ENCODE assay signal across 9 cellular contexts in the genomic region with DNA sequence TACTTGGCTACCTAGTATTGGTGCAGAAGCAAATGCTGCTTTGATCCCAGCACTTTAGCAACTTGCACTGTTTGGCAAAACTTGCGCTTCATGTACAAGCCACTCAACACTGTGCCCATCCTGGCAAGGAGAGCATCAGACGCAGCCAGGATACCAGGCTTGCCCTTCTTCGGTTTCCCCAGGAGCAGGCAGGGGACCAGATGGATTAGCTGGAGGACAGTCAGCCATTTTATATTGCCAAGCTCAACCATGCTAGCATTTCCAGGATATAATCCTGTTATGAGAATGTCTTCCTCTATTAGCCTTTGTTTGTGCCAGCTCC.
DNase-seq lines count a peak whose midpoint lies in the region; ATAC-seq lines count a peak whose summit lies in the region.
"Had no signal": no experiment of that assay in that cellular context is flagged by ENCODE, and none has a peak within 500 bp of the region (broad histone marks: within the 10 kb centered on the region; RNA-seq: fewer than 3 reads in every experiment).

No MANE protein-coding gene starts in this region.

- POLR2A ChIA-PET in activated CD4-positive, alpha-beta T cell treated with anti-CD3 and anti-CD28 coated beads, Interleukin-2, amount 10 ng/mL, durations not matched to agents 7 days and 5 days (lab: Charles Lee): no interaction called here

- CTCF ChIA-PET in activated CD4-positive, alpha-beta T cell treated with anti-CD3 and anti-CD28 coated beads, Interleukin-2, amount 10 ng/mL, durations not matched to agents 7 days and 5 days (lab: Charles Lee): interaction anchor here (0.6 kb wide), 1 partner anchor 298 kb away, joined by 3 read pairs; no protein-coding TSS in a partner anchor

- intact Hi-C loops in sciatic nerve (cut with DNase I): no loop called here

- no peak overlapping the region for H3K4me3 Mint-ChIP-seq in activated CD4-positive, alpha-beta T cell treated with anti-CD3 and anti-CD28 coated beads, Interleukin-2, amount 10 ng/mL, durations not matched to agents 7 days and 5 days

- peak; percentile 23 for ATAC-seq in HG03460 (IDR thresholded peaks at IDR 0.05; ENCODE audit: unreplicated experiment)
- peak; percentile 20 for ATAC-seq in sciatic nerve
- ATAC-seq in GM19467 (IDR thresholded peaks at IDR 0.05; ENCODE audit: unreplicated experiment): no peak

- H3K36me3 Mint-ChIP-seq in activated CD4-positive, alpha-beta T cell treated with anti-CD3 and anti-CD28 coated beads, Interleukin-2, amount 10 ng/mL, durations not matched to agents 7 days and 5 days (ENCODE audit: low read depth): no peaks in the 10 kb centered on the region

- peaks cover 17% of the 10 kb centered on the region for H3K4me1 Mint-ChIP-seq in activated CD4-positive, alpha-beta T cell treated with anti-CD3 and anti-CD28 coated beads, Interleukin-2, amount 10 ng/mL, durations not matched to agents 7 days and 5 days

- peak overlapping the region; percentile 44 for H3K27ac Mint-ChIP-seq in activated CD4-positive, alpha-beta T cell treated with anti-CD3 and anti-CD28 coated beads, Interleukin-2, amount 10 ng/mL, durations not matched to agents 7 days and 5 days

- no peaks in the 10 kb centered on the region for H3K9me3 Mint-ChIP-seq in activated CD4-positive, alpha-beta T cell treated with anti-CD3 and anti-CD28 coated beads, Interleukin-2, amount 10 ng/mL, durations not matched to agents 7 days and 5 days

- no peak for DNase-seq in activated CD4-positive, alpha-beta T cell treated with anti-CD3 and anti-CD28 coated beads, Interleukin-2, amount 10 ng/mL, durations not matched to agents 7 days and 5 days
- DNase-seq in activated CD4-positive, alpha-beta T cell treated with anti-CD3 and anti-CD28 coated beads for 48 hours: no peak
- DNase-seq in cerebellar nuclear complex (lab: John Stamatoyannopoulos, UW): peak; percentile 68 to 83
- DNase-seq in sciatic nerve (ENCODE audit: low spot score): no peak
- no peak for DNase-seq in OCI-M2 (lab: John Stamatoyannopoulos, UW; ENCODE audit: unreplicated experiment)
- DNase-seq in activated CD8-positive, alpha-beta memory T cell treated with anti-CD3 and anti-CD28 coated beads for 24 hours: no peak
- DNase-seq: islet precursor cell had no signal

- H3K27me3 Mint-ChIP-seq in activated CD4-positive, alpha-beta T cell treated with anti-CD3 and anti-CD28 coated beads, Interleukin-2, amount 10 ng/mL, durations not matched to agents 7 days and 5 days: no peaks in the 10 kb centered on the region

Comparison
In these comparisons a context has a peak if more than half of its experiments do, and no peak if none do; other contexts are left out.
1. DNase-seq: peak in cerebellar nuclear complex (2 of 2); none in activated CD4-positive, alpha-beta T cell treated with anti-CD3 and anti-CD28 coated beads, Interleukin-2, amount 10 ng/mL, durations not matched to agents 7 days and 5 days (single experiment), activated CD4-positive, alpha-beta T cell treated with anti-CD3 and anti-CD28 coated beads for 48 hours (single experiment), sciatic nerve (single experiment), OCI-M2 (single experiment) and activated CD8-positive, alpha-beta memory T cell treated with anti-CD3 and anti-CD28 coated beads for 24 hours (single experiment).